In genomic region chr7:21305455-21306235, GRCh38 we compare ENCODE assay signal across 18 cellular contexts.
A peak's percentile ranks its signal among the peaks of the same experiment; 100 is the strongest.
DNase-seq lines count a peak whose midpoint lies in the region; ATAC-seq and TF ChIP-seq lines count a peak whose summit lies in the region.
"Had no signal": no experiment of that assay in that cellular context is flagged by ENCODE, and none has a peak within 500 bp of the region (broad histone marks: within the 10 kb centered on the region; RNA-seq: fewer than 3 reads in every experiment).

No MANE protein-coding gene starts in this region.

- 0 out of 2 replicates have a peak overlapping the region, but pooled peaks have one; percentile 14 for H3K4me3 ChIP-seq in OCI-LY3 (ENCODE audit: low read length)
- H3K4me3 ChIP-seq: GM23338, lower lobe of right lung, spleen, stomach, uterus had no signal

- H3K27ac Mint-ChIP-seq in activated CD8-positive, alpha-beta memory T cell treated with anti-CD3 and anti-CD28 coated beads, Interleukin-2, amount 10 ng/mL, durations not matched to agents 7 days and 5 days = no peak overlapping the region
- H3K27ac Mint-ChIP-seq: GM23338 had no signal

- peak; percentile 61 for ATAC-seq in activated CD8-positive, alpha-beta memory T cell treated with anti-CD3 and anti-CD28 coated beads, Interleukin-2, amount 10 ng/mL, durations not matched to agents 7 days and 5 days
- ATAC-seq in GM19035 (IDR thresholded peaks at IDR 0.05; ENCODE audit: unreplicated experiment) = peak; percentile 73
- no peak for ATAC-seq in GM18511 (IDR thresholded peaks at IDR 0.05; ENCODE audit: unreplicated experiment)
- ATAC-seq in GM19397 (IDR thresholded peaks at IDR 0.05; ENCODE audit: unreplicated experiment) = no peak
- ATAC-seq in GM21576 (IDR thresholded peaks at IDR 0.05; ENCODE audit: unreplicated experiment) = no peak
- ATAC-seq: GM23338, lower lobe of right lung had no signal

- H4K20me1 ChIP-seq in OCI-LY3 (ENCODE audit: insufficient read depth, low read length) = no peaks in the 10 kb centered on the region

- no peak overlapping the region for H3K4me3 Mint-ChIP-seq in activated CD8-positive, alpha-beta memory T cell treated with anti-CD3 and anti-CD28 coated beads, Interleukin-2, amount 10 ng/mL, durations not matched to agents 7 days and 5 days
- H3K4me3 Mint-ChIP-seq: CD4-positive, alpha-beta memory T cell; GM23338 had no signal

- H3K9me3 Mint-ChIP-seq in activated CD8-positive, alpha-beta memory T cell treated with anti-CD3 and anti-CD28 coated beads, Interleukin-2, amount 10 ng/mL, durations not matched to agents 7 days and 5 days (ENCODE audit: low read depth) = peaks cover 13% of the 10 kb centered on the region

- no peaks in the 10 kb centered on the region for H3K27me3 Mint-ChIP-seq in activated CD8-positive, alpha-beta memory T cell treated with anti-CD3 and anti-CD28 coated beads, Interleukin-2, amount 10 ng/mL, durations not matched to agents 7 days and 5 days
- H3K27me3 Mint-ChIP-seq: CD4-positive, alpha-beta memory T cell had no signal

- peaks cover 27% of the 10 kb centered on the region for H3K36me3 Mint-ChIP-seq in activated CD8-positive, alpha-beta memory T cell treated with anti-CD3 and anti-CD28 coated beads, Interleukin-2, amount 10 ng/mL, durations not matched to agents 7 days and 5 days

- TF ChIP-seq CTCF in OCI-LY3 (IDR thresholded peaks at IDR 0.05; ENCODE audit: low read depth, low read length) = no peak

- H3K4me2 ChIP-seq in OCI-LY3 (ENCODE audit: low read length) = peak overlapping the region; percentile 20
- H3K4me2 ChIP-seq: GM23338 had no signal

- H3K9ac ChIP-seq in OCI-LY3 (ENCODE audit: low read length) = no peak overlapping the region

- peak overlapping the region; percentile 53 for H3K27ac ChIP-seq in OCI-LY3 (ENCODE audit: low read length)
- H3K27ac ChIP-seq: lower lobe of right lung, spleen, uterus had no signal

- CTCF ChIA-PET in activated CD8-positive, alpha-beta memory T cell treated with anti-CD3 and anti-CD28 coated beads, Interleukin-2, amount 10 ng/mL, durations not matched to agents 7 days and 5 days (lab: Charles Lee) = interaction anchor here (1.3 to 2.4 kb wide), 3 partner anchors 16 to 43 kb away, joined by 3 to 6 read pairs (median 3); no protein-coding TSS in a partner anchor

- no peak for DNase-seq in activated CD8-positive, alpha-beta memory T cell treated with anti-CD3 and anti-CD28 coated beads, Interleukin-2, amount 10 ng/mL, durations not matched to agents 7 days and 5 days
- DNase-seq in activated CD8-positive, alpha-beta memory T cell treated with anti-CD3 and anti-CD28 coated beads, Interleukin-2, amount 50 U/mL, for 48 hours = no peak
- peak; percentile 50 for DNase-seq in kidney tubule cell (ENCODE audit: low spot score)
- DNase-seq: CD4-positive, alpha-beta memory T cell; foreskin melanocyte; lower lobe of right lung; NCI-H187; NCI-H524 treated with DMSO at 0.1 percent for 48 hours; posterior cingulate gyrus; spleen; stomach; uterus had no signal

- peaks cover 10% of the 10 kb centered on the region for H3K36me3 ChIP-seq in OCI-LY3 (replicated peaks; ENCODE audit: low read depth, low read length)
- H3K36me3 ChIP-seq: lower lobe of right lung, spleen, stomach, uterus had no signal

- H3K4me1 ChIP-seq in OCI-LY3 (ENCODE audit: low read length) = peaks cover 19% of the 10 kb centered on the region
- H3K4me1 ChIP-seq: lower lobe of right lung, spleen, uterus had no signal

- no peaks in the 10 kb centered on the region for H3K79me2 ChIP-seq in OCI-LY3 (ENCODE audit: low read length)

- no peaks in the 10 kb centered on the region for H3K27me3 ChIP-seq in OCI-LY3 (ENCODE audit: low read depth, low read length)
- H3K27me3 ChIP-seq: spleen, stomach, uterus had no signal

- peaks cover 10% of the 10 kb centered on the region for H3K9me3 ChIP-seq in OCI-LY3 (ENCODE audit: insufficient read depth, low read length)
- H3K9me3 ChIP-seq: lower lobe of right lung, uterus had no signal

- H3K4me1 Mint-ChIP-seq in activated CD8-positive, alpha-beta memory T cell treated with anti-CD3 and anti-CD28 coated beads, Interleukin-2, amount 10 ng/mL, durations not matched to agents 7 days and 5 days = peaks cover 22% of the 10 kb centered on the region
- H3K4me1 Mint-ChIP-seq: GM23338 had no signal

- H2AFZ ChIP-seq in OCI-LY3 (ENCODE audit: low read depth, low read length) = no peak overlapping the region
- H2AFZ ChIP-seq: GM23338 had no signal

Comparison
In these comparisons a context has a peak if more than half of its experiments do, and no peak if none do; other contexts are left out.
1. ATAC-seq: peak in activated CD8-positive, alpha-beta memory T cell treated with anti-CD3 and anti-CD28 coated beads, Interleukin-2, amount 10 ng/mL, durations not matched to agents 7 days and 5 days (single experiment) and GM19035 (single experiment); none in GM18511 (single experiment), GM19397 (single experiment) and GM21576 (single experiment).